Comparison of ENCODE assay signal across 8 cellular contexts in the genomic region with DNA sequence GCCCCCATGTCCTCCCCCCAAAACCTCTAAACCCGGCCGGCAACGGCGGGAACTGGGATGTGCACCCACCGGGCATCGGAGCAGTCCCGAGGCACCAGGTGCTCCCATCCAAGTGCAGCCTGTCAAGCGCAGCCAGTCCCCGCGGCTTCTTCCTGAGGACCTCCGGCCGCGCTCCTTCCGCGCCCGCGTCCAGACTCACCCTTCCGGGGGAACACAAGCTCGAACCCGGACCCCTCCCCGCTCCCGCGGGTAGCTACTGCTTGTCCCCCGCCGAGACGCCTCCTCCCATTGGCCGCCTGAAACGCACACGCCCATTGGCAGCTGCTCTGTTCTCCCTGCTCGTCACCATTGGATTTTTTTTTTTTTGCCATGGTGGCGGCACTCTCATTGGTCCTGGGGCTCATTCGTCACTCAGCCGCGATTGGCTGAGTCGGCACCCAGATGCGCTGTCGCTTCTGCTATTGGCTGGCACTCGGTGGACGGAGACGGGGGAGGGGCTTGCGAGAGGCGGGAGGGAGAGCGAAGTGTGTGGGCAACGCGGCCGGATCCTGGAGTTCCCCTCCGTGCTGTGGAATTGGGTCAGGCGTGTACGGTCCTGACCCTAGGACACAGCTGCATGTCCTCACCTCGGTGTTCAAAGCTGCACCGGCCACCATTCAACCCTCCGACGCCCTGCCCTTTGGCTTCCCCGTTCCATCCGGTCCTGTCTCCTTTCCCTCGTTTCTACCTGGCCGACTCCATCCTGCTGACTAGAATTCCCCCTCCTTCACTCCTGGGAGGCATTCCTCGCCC. TPM values are rescaled to one million over a fixed set of nuclear protein-coding genes. Genes with fewer than 3 reads are reported as not detected.
DNase-seq lines count a peak whose midpoint lies in the region; ATAC-seq, FAIRE-seq and TF ChIP-seq lines count a peak whose summit lies in the region.

A gene (minus strand): TSS at position 262 of the 792 bp plus-strand sequence. CDS start 2,166 bp downstream, outside the sequence.

- peak; percentile 97 for FAIRE-seq in kidney (lab: Jason Lieb, UNC)

- peaks cover 0 to 2% of the 10 kb centered on the region in 2 donors for H3K36me3 ChIP-seq in kidney (ENCODE audit: control insufficient read depth in 1 of 2, insufficient read depth in 2 of 2, low read length in 2 of 2)

- H3K27me3 Mint-ChIP-seq in chondrocyte (ENCODE audit: low read depth) = no peaks in the 10 kb centered on the region

- no peaks in the 10 kb centered on the region for H3K9me3 Mint-ChIP-seq in chondrocyte (ENCODE audit: low read depth)

- peak; percentile 89 for ATAC-seq in HG03439 (IDR thresholded peaks at IDR 0.05; ENCODE audit: unreplicated experiment)

- peak within 1 kb of the TSS; percentile 92 for H3K27ac Mint-ChIP-seq in chondrocyte (ENCODE audit: unreplicated experiment)

- peak; percentile 25 for TF ChIP-seq CTCF in chondrocyte (IDR thresholded peaks at IDR 0.05)
- TF ChIP-seq CTCF in kidney (IDR thresholded peaks at IDR 0.05; ENCODE audit: borderline replicate concordance, extremely low read depth, insufficient read depth) = no peak

- intact Hi-C loops in kidney (cut with DNase I) = no loop called here

- DNase-seq in AML-193 (lab: John Stamatoyannopoulos, UW) (peak; percentile 92 to 97), NCI-H510A treated with DMSO at 0.1 percent for 48 hours (lab: John Stamatoyannopoulos, UW) (peak; percentile 99), chondrocyte (ENCODE audit: low spot score) (no peak), kidney (peak; percentile 99)
- peak; percentile 95 to 98 for DNase-seq in activated CD4-positive, alpha-beta T cell treated with anti-CD3 and anti-CD28 coated beads for 24 hours (ENCODE audit: low read depth in 2 of 2)
- DNase-seq in stimulated activated CD4-positive, alpha-beta T cell treated with anti-CD3 and anti-CD28 coated beads, Interleukin-15, amount 100 ng/mL, for 24 hours = peak; percentile 96

- no peaks in the 10 kb centered on the region for H3K9me3 ChIP-seq in kidney (ENCODE audit: control insufficient read depth in 1 of 2, low read length in 2 of 2)

- H3K9ac ChIP-seq in kidney (ENCODE audit: low read length in 2 of 2) = peak within 1 kb of the TSS; percentile 93 to 94

- peaks cover 5 to 9% of the 10 kb centered on the region in 2 donors for H3K4me1 ChIP-seq in kidney (ENCODE audit: control insufficient read depth in 1 of 2, insufficient read depth in 1 of 2, low read depth in 1 of 2, low read length in 2 of 2)

- H3K4me3 ChIP-seq in kidney (ENCODE audit: low read length in 2 of 2) = peak within 1 kb of the TSS; percentile 82 to 95

- H3K4me1 Mint-ChIP-seq in chondrocyte (ENCODE audit: low read depth) = peaks cover 17% of the 10 kb centered on the region

- peaks cover 6% of the 10 kb centered on the region for H3K36me3 Mint-ChIP-seq in chondrocyte (ENCODE audit: low read depth)

- peak within 1 kb of the TSS; percentile 92 for H3K4me3 Mint-ChIP-seq in chondrocyte (ENCODE audit: unreplicated experiment)

- H3K27ac ChIP-seq in kidney (ENCODE audit: low read depth in 2 of 2, low read length in 2 of 2) = peak within 1 kb of the TSS; percentile 75 to 82

- peak; percentile 86 for TF ChIP-seq POLR2A in GM19193 (IDR thresholded peaks at IDR 0.05; ENCODE audit: extremely low read depth, insufficient read depth, insufficient read length)

RNA-seq across cellular contexts. Expression of the gene that starts here (rescaled TPM):
- 94.4 to 132 TPM (median 104 TPM) in 3 replicates for total RNA-seq in chondrocyte
- total RNA-seq in kidney = 127 TPM
- 131 TPM for polyA plus RNA-seq in kidney (ENCODE audit: insufficient read depth, low read depth, low replicate concordance)
